10 cellular contexts compared by ENCODE assay signal in the genomic region with DNA sequence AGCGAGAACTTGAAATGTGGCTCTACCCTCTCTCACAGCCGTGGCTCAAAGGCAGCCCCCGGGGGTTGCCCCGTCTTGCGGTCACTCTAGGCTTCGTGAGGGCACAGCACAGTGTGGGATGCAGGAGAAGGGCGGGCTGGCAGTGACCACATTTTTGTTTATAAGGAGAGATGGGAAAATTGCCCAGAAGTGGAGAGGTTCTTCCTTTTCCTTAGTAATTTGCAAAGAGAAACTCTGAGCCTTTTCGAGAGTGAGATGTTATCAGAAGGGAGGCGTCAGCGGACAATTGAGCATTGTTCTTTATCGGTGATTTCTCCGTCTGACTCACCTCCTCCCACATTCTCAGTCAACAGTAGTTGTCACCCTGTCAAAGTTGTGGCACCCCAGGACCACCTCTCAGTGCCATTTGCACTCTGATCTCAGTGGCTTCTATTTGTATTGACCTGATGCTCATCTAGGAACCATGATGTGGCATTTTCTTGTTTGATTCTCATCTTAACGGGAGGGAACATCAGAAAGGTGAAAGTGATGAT.
DNase-seq lines count a peak whose midpoint lies in the region; FAIRE-seq and TF ChIP-seq lines count a peak whose summit lies in the region.
"Had no signal": no experiment of that assay in that cellular context is flagged by ENCODE, and none has a peak within 500 bp of the region (broad histone marks: within the 10 kb centered on the region; RNA-seq: fewer than 3 reads in every experiment).

No MANE protein-coding gene starts in this region.

- H2AFZ ChIP-seq in H1 (ENCODE audit: low read length) = no peak overlapping the region

- H3K79me1 ChIP-seq in H1 (ENCODE audit: low read depth, low read length) = no peaks in the 10 kb centered on the region

- no peak overlapping the region for H3K18ac ChIP-seq in H1 (ENCODE audit: extremely low read depth, low read length)

- no peaks in the 10 kb centered on the region for H4K20me1 ChIP-seq in H1 (replicated peaks in 1 of 2; ENCODE audit: control insufficient read depth in 1 of 2, insufficient read depth in 2 of 2, low read length in 2 of 2)

- H2BK120ac ChIP-seq in H1 (replicated peaks; ENCODE audit: low read depth, low read length) = no peak overlapping the region

- no peak overlapping the region for H2BK20ac ChIP-seq in H1 (ENCODE audit: low read length)

- no peak overlapping the region for H2AK5ac ChIP-seq in H1 (ENCODE audit: low read depth, low read length)

- H3K4me2 ChIP-seq in H1 (ENCODE audit: insufficient read depth in 1 of 2, low read depth in 2 of 2, low read length in 2 of 2) = no peak overlapping the region

- no peak overlapping the region for H4K5ac ChIP-seq in H1 (ENCODE audit: insufficient read length, low read depth, low read length)

- H4K8ac ChIP-seq in H1 (ENCODE audit: extremely low read depth, insufficient read depth, low read length) = no peak overlapping the region

- H3K9ac ChIP-seq in H1 (replicated peaks in 1 of 4; ENCODE audit: extremely low read depth in 1 of 4, low read depth in 3 of 4, low read length in 3 of 4) = no peak overlapping the region

- peak overlapping the region; percentile 22; the same call in 1 of the 2 replicates for H2BK12ac ChIP-seq in H1 (ENCODE audit: low read depth, low read length)

- H3K4me1 ChIP-seq in H1 (replicated peaks in 1 of 4; ENCODE audit: control insufficient read depth in 3 of 4, insufficient read depth in 4 of 4, low read length in 3 of 4) = peaks cover 0 to 4% (median 3%) of the 10 kb centered on the region in 4 experiments; a peak in 6 of 7 replicates

- H3K4me3 ChIP-seq in H1 (ENCODE audit: extremely low read depth in 1 of 4, insufficient read depth in 2 of 4, low read depth in 3 of 4, low read length in 4 of 4) = no peak overlapping the region

- no peak for FAIRE-seq in H1 (lab: Jason Lieb, UNC)

- H3K56ac ChIP-seq in H1 (replicated peaks; ENCODE audit: insufficient read length, low read depth, low read length) = no peak overlapping the region

- H3K79me2 ChIP-seq in H1 (ENCODE audit: control insufficient read depth in 1 of 2, insufficient read depth in 2 of 2, low read length in 2 of 2) = no peaks in the 10 kb centered on the region

- H3K23me2 ChIP-seq in H1 (ENCODE audit: low read depth, low read length) = no peaks in the 10 kb centered on the region

- 85% methylated on average over 13 of the region's 13 CpGs; no CpG with 5 or more reads in 1 of the 2 experiments for WGBS in H1 (ENCODE audit: extremely low coverage in 1 of 2, insufficient coverage in 1 of 2, insufficient read length in 1 of 2, insufficient replicate concordance in 2 of 2, low coverage in 1 of 2, low lambda C conversion rate in 2 of 2, missing lambda C conversion rate in 1 of 2), 2 experiments

- H3K36me3 ChIP-seq in H1 (ENCODE audit: control insufficient read depth in 2 of 4, insufficient read depth in 4 of 4, low read length in 3 of 4) = no peaks in the 10 kb centered on the region

- no peak overlapping the region for H3K14ac ChIP-seq in H1 (ENCODE audit: insufficient read length)

- H3K9me3 ChIP-seq in H1 (ENCODE audit: insufficient read depth in 2 of 2, low read depth in 1 of 2, low read length in 1 of 2) = no peaks in the 10 kb centered on the region

- TF ChIP-seq CTCF in H1 (IDR thresholded peaks at IDR 0.05; ENCODE audit: control extremely low read depth in 1 of 3, insufficient read depth in 1 of 3, low read depth in 1 of 3, low read length in 3 of 3) = no peak

- POLR2A ChIA-PET in H1 (lab: Charles Lee; ENCODE audit: partially characterized antibody) = interaction anchor here (0.7 kb wide), 1 partner anchor 16 kb away, joined by 3 read pairs; no protein-coding TSS in a partner anchor

- no peak overlapping the region for H3K27ac ChIP-seq in H1 (ENCODE audit: low read depth, low read length)
- H3K27ac ChIP-seq: 22Rv1 had no signal

- no peak overlapping the region for H3K4ac ChIP-seq in H1 (replicated peaks; ENCODE audit: insufficient read length, low read depth, low read length)

- TF ChIP-seq RAD21 in H1 (IDR thresholded peaks at IDR 0.05 in 1 of 2, conservative IDR thresholded peaks at IDR 0.05 in 1 of 2; ENCODE audit: low read depth in 2 of 2, low read length in 2 of 2) = no peak

- no peak for TF ChIP-seq EP300 in H1 (IDR thresholded peaks at IDR 0.05; ENCODE audit: borderline replicate concordance in 1 of 2, low read depth in 2 of 2, low read length in 2 of 2)

- H3K23ac ChIP-seq in H1 (ENCODE audit: insufficient read length) = no peak overlapping the region

- peak; percentile 25 for DNase-seq in NCI-H2196 (lab: John Stamatoyannopoulos, UW; ENCODE audit: unreplicated experiment)
- DNase-seq in NCI-H2196 treated with DMSO at 0.1 percent for 48 hours (lab: John Stamatoyannopoulos, UW; ENCODE audit: unreplicated experiment) = no peak
- DNase-seq in LoVo (ENCODE audit: low spot score) = peak; percentile 85
- no peak for DNase-seq in H1 (ENCODE audit: low read depth in 1 of 2, low spot score in 2 of 2)
- DNase-seq in stimulated activated CD4-positive, alpha-beta T cell treated with anti-CD3 and anti-CD28 coated beads, Interleukin-4, amount 100 ng/mL, for 24 hours = peak; percentile 31
- DNase-seq in MV-4-11 (lab: John Stamatoyannopoulos, UW) = no peak
- DNase-seq in SIG-M5 treated with dmso at 0.1 percent for 504 hours (lab: John Stamatoyannopoulos, UW; ENCODE audit: unreplicated experiment) = no peak
- no peak for DNase-seq in globus pallidus (ENCODE audit: low spot score)
- DNase-seq: NCI-H1436 had no signal

- no peak overlapping the region for H2BK15ac ChIP-seq in H1 (ENCODE audit: low read length)

- no peak overlapping the region for H2BK5ac ChIP-seq in H1 (ENCODE audit: low read depth, low read length)

- no peak for TF ChIP-seq POLR2A in H1 (IDR thresholded peaks at IDR 0.05; ENCODE audit: control extremely low read depth in 1 of 2, low read depth in 2 of 2, low read length in 2 of 2)

- H4K91ac ChIP-seq in H1 (replicated peaks; ENCODE audit: insufficient read length, low read length) = no peak overlapping the region

- H3K27me3 ChIP-seq in H1 (replicated peaks in 1 of 4; ENCODE audit: control insufficient read depth in 3 of 4, extremely low read depth in 1 of 4, insufficient read depth in 3 of 4, low read length in 3 of 4) = no peaks in the 10 kb centered on the region

- CTCF ChIA-PET in H1 (lab: Charles Lee; ENCODE audit: partially characterized antibody) = interaction anchor here (0.6 to 2.0 kb wide), 5 partner anchors 9 to 88 kb away, joined by 3 to 6 read pairs (median 4); no protein-coding TSS in a partner anchor

TF ChIP-seq in H1, 55 proteins besides CTCF, POLR2A, EP300 and RAD21:
- TF ChIP-seq RBBP5 (IDR thresholded peaks at IDR 0.05; ENCODE audit: borderline replicate concordance, low read depth, low read length) (no peak), RFX5 (IDR thresholded peaks at IDR 0.05; ENCODE audit: borderline replicate concordance, low read depth, low read length) (no peak), SIN3A (conservative IDR thresholded peaks at IDR 0.05 in 1 of 2, IDR thresholded peaks at IDR 0.05 in 1 of 2; ENCODE audit: low read depth in 1 of 2, low read length in 2 of 2) (no peak), ATF3 (IDR thresholded peaks at IDR 0.05; ENCODE audit: insufficient read depth, low read depth, low read length) (no peak), KDM1A (IDR thresholded peaks at IDR 0.05; ENCODE audit: borderline replicate concordance, low read length) (no peak), ASH2L (IDR thresholded peaks at IDR 0.05; ENCODE audit: low read length) (no peak), JUND (IDR thresholded peaks at IDR 0.05; ENCODE audit: low read length) (no peak), SIX5 (IDR thresholded peaks at IDR 0.05; ENCODE audit: low read depth, low read length) (no peak), TAF7 (optimal IDR thresholded peaks at IDR 0.05; ENCODE audit: borderline replicate concordance, low read depth, low read length) (no peak), SUZ12 (IDR thresholded peaks at IDR 0.05; ENCODE audit: low read length) (no peak), HDAC6 (IDR thresholded peaks at IDR 0.05; ENCODE audit: low read depth, low read length) (no peak), MAX (IDR thresholded peaks at IDR 0.05) (no peak), TEAD4 (IDR thresholded peaks at IDR 0.05; ENCODE audit: low read depth, low read length) (no peak), KDM5A (IDR thresholded peaks at IDR 0.05; ENCODE audit: low read length) (no peak), SP4 (IDR thresholded peaks at IDR 0.05; ENCODE audit: low read length) (no peak), RNF2 (IDR thresholded peaks at IDR 0.05; ENCODE audit: borderline replicate concordance, low read depth, low read length, missing control alignments, poor library complexity, severe bottlenecking) (no peak), HDAC2 (IDR thresholded peaks at IDR 0.05; ENCODE audit: borderline replicate concordance in 1 of 2, low read depth in 2 of 2, low read length in 2 of 2) (no peak), TCF12 (IDR thresholded peaks at IDR 0.05; ENCODE audit: low read depth, low read length) (no peak)

Comparison
In these comparisons a context has a peak if more than half of its experiments do, and no peak if none do; other contexts are left out.
1. DNase-seq: peak in NCI-H2196 (single experiment), LoVo (single experiment) and stimulated activated CD4-positive, alpha-beta T cell treated with anti-CD3 and anti-CD28 coated beads, Interleukin-4, amount 100 ng/mL, for 24 hours (single experiment); none in NCI-H2196 treated with DMSO at 0.1 percent for 48 hours (single experiment), H1 (0 of 2), MV-4-11 (single experiment), SIG-M5 treated with dmso at 0.1 percent for 504 hours (single experiment) and globus pallidus (single experiment).